31 cellular contexts compared by ENCODE assay signal in the genomic region with DNA sequence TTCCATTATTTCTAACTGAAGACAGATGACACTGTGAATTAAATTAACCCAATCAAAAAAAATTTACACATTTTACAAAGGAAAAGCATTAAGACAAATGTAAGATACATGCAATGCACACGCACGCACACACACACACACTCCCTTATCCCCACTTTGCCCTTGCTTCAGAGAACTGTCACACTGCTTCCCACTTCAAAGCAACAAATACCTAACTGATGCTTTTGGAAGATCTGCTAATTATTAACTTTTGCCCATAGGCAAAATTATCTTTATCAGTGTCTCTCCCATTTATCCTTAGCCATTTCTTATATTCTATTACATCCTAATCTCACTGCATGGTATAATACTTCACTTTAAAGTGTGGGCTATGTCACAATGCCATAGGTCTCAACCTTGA.
"Had no signal": no experiment of that assay in that cellular context is flagged by ENCODE, and none has a peak within 500 bp of the region (broad histone marks: within the 10 kb centered on the region; RNA-seq: fewer than 3 reads in every experiment).

No MANE protein-coding gene starts in this region.

- H3K4me3 Mint-ChIP-seq: activated CD4-positive, alpha-beta T cell treated with anti-CD3 and anti-CD28 coated beads for 36 hours; activated CD4-positive, alpha-beta T cell treated with anti-CD3 and anti-CD28 coated beads, Interleukin-2, amount 10 ng/mL, durations not matched to agents 7 days and 5 days; activated CD8-positive, alpha-beta T cell treated with anti-CD3 and anti-CD28 coated beads, Interleukin-2, amount 10 ng/mL, durations not matched to agents 7 days and 5 days; activated naive CD4-positive, alpha-beta T cell treated with anti-CD3 and anti-CD28 coated beads, Interleukin-2, amount 50 U/mL, for 24 hours; activated naive CD8-positive, alpha-beta T cell treated with anti-CD3 and anti-CD28 coated beads, Interleukin-2, amount 50 U/mL, for 24 hours; activated T-cell treated with anti-CD3 and anti-CD28 coated beads, Interleukin-2, amount 50 U/mL, for 24 hours; brain; T-helper 1 cell treated with Interleukin-12 subunit alpha and Interleukin-12 subunit beta and Interleukin-4 antibody, amounts not matched to agents 30 μg/mL and 1 μg/mL, for 36 hours; T-helper 2 cell treated with Interferon-gamma antibody and Interleukin-4, amounts not matched to agents 5 μg/mL and 100 μg/mL, for 36 hours had no signal

- H3K27me3 ChIP-seq: Peyer's patch had no signal

- H3K9ac ChIP-seq: KMS-11 had no signal

- H3K4me1 ChIP-seq: Peyer's patch had no signal

- ATAC-seq: activated CD4-positive, alpha-beta T cell treated with anti-CD3 and anti-CD28 coated beads for 36 hours; activated CD4-positive, CD25-positive, alpha-beta regulatory T cell treated with anti-CD3 and anti-CD28 coated beads, Interleukin-2, amount 50 U/mL, for 24 hours; activated CD8-positive, alpha-beta T cell treated with anti-CD3 and anti-CD28 coated beads, Interleukin-2, amount 10 ng/mL, durations not matched to agents 7 days and 5 days; activated naive CD8-positive, alpha-beta T cell treated with anti-CD3 and anti-CD28 coated beads, Interleukin-2, amount 50 U/mL, for 24 hours; PC-3 had no signal

- H3K4me1 Mint-ChIP-seq: activated CD4-positive, alpha-beta T cell treated with anti-CD3 and anti-CD28 coated beads for 36 hours; activated CD4-positive, alpha-beta T cell treated with anti-CD3 and anti-CD28 coated beads, Interleukin-2, amount 10 ng/mL, durations not matched to agents 7 days and 5 days; activated naive CD8-positive, alpha-beta T cell treated with anti-CD3 and anti-CD28 coated beads, Interleukin-2, amount 50 U/mL, for 24 hours had no signal

- H3K4me2 ChIP-seq: KMS-11 had no signal

- H3K27me3 Mint-ChIP-seq: activated CD4-positive, alpha-beta T cell treated with anti-CD3 and anti-CD28 coated beads for 36 hours; activated CD4-positive, alpha-beta T cell treated with anti-CD3 and anti-CD28 coated beads, Interleukin-2, amount 10 ng/mL, durations not matched to agents 7 days and 5 days; activated naive CD4-positive, alpha-beta T cell treated with anti-CD3 and anti-CD28 coated beads, Interleukin-2, amount 50 U/mL, for 24 hours; activated naive CD8-positive, alpha-beta T cell treated with anti-CD3 and anti-CD28 coated beads, Interleukin-2, amount 50 U/mL, for 24 hours; activated T-cell treated with anti-CD3 and anti-CD28 coated beads, Interleukin-2, amount 50 U/mL, for 24 hours; brain had no signal

- DNase-seq: activated CD4-positive, alpha-beta T cell treated with anti-CD3 and anti-CD28 coated beads for 36 hours; activated CD4-positive, alpha-beta T cell treated with anti-CD3 and anti-CD28 coated beads, Interleukin-2, amount 10 ng/mL, durations not matched to agents 7 days and 5 days; activated CD4-positive, alpha-beta T cell treated with anti-CD3 and anti-CD28 coated beads, Interleukin-2, amount 50 U/mL, for 48 hours; activated CD8-positive, alpha-beta T cell treated with anti-CD3 and anti-CD28 coated beads, Interleukin-2, amount 10 ng/mL, durations not matched to agents 7 days and 5 days; activated gamma-delta T cell; activated naive CD4-positive, alpha-beta T cell treated with Interleukin-2 at 50 U/mL for 16 hours; activated naive CD8-positive, alpha-beta T cell treated with anti-CD3 and anti-CD28 coated beads, Interleukin-2, amount 50 U/mL, for 24 hours; activated T-cell treated with anti-CD3 and anti-CD28 coated beads, Interleukin-2, amount 50 U/mL, for 24 hours; anterior cingulate cortex; caudate nucleus; MM.1S; MV-4-11; NCI-H1092; NCI-H1436 treated with DMSO at 0.1 percent for 48 hours; NCI-H1694 treated with DMSO at 0.1 percent for 48 hours; NCI-H2029; NCI-H510A; NCI-H526; NCI-H748 treated with DMSO at 0.1 percent for 48 hours; NK-92 treated with Interleukin-12 subunit alpha and Interleukin-12 subunit beta, amount 100 ng/mL, for 24 hours; PC-3; Peyer's patch; RPMI8226; SIG-M5 had no signal

- H3K27ac Mint-ChIP-seq: activated CD4-positive, alpha-beta T cell treated with anti-CD3 and anti-CD28 coated beads for 36 hours; activated CD4-positive, alpha-beta T cell treated with anti-CD3 and anti-CD28 coated beads, Interleukin-2, amount 10 ng/mL, durations not matched to agents 7 days and 5 days; activated CD8-positive, alpha-beta T cell treated with anti-CD3 and anti-CD28 coated beads, Interleukin-2, amount 10 ng/mL, durations not matched to agents 7 days and 5 days; activated naive CD4-positive, alpha-beta T cell treated with anti-CD3 and anti-CD28 coated beads, Interleukin-2, amount 50 U/mL, for 24 hours; activated naive CD8-positive, alpha-beta T cell treated with anti-CD3 and anti-CD28 coated beads, Interleukin-2, amount 50 U/mL, for 24 hours; activated T-cell treated with anti-CD3 and anti-CD28 coated beads, Interleukin-2, amount 50 U/mL, for 24 hours; activated T-helper 2 cell treated with anti-CD3 and anti-CD28 coated beads, Interferon-gamma antibody, Interleukin-2, Interleukin-4, amounts not matched to agents 10 μg/mL and 5 μg/mL and 100 μg/mL, durations not matched to agents 14 hours and 24 hours and 36 hours; brain; T-helper 1 cell treated with Interleukin-12 subunit alpha and Interleukin-12 subunit beta and Interleukin-4 antibody, amounts not matched to agents 30 μg/mL and 1 μg/mL, for 36 hours; T-helper 2 cell treated with Interferon-gamma antibody and Interleukin-4, amounts not matched to agents 5 μg/mL and 100 μg/mL, for 36 hours had no signal

- H3K4me3 ChIP-seq: Peyer's patch had no signal

- H3K9me3 ChIP-seq: Peyer's patch had no signal

- H3K9me3 Mint-ChIP-seq: activated CD4-positive, alpha-beta T cell treated with anti-CD3 and anti-CD28 coated beads, Interleukin-2, amount 10 ng/mL, durations not matched to agents 7 days and 5 days; activated naive CD4-positive, alpha-beta T cell treated with anti-CD3 and anti-CD28 coated beads, Interleukin-2, amount 50 U/mL, for 24 hours; activated naive CD8-positive, alpha-beta T cell treated with anti-CD3 and anti-CD28 coated beads, Interleukin-2, amount 50 U/mL, for 24 hours; activated T-cell treated with anti-CD3 and anti-CD28 coated beads, Interleukin-2, amount 50 U/mL, for 24 hours; activated T-helper 2 cell treated with anti-CD3 and anti-CD28 coated beads, Interferon-gamma antibody, Interleukin-2, Interleukin-4, amounts not matched to agents 10 μg/mL and 5 μg/mL and 100 μg/mL, durations not matched to agents 14 hours and 24 hours and 36 hours; brain; T-helper 1 cell treated with Interleukin-12 subunit alpha and Interleukin-12 subunit beta and Interleukin-4 antibody, amounts not matched to agents 30 μg/mL and 1 μg/mL, for 36 hours; T-helper 2 cell treated with Interferon-gamma antibody and Interleukin-4, amounts not matched to agents 5 μg/mL and 100 μg/mL, for 36 hours had no signal

- H3K27ac ChIP-seq: KMS-11, Peyer's patch had no signal
